In the genomic region with DNA sequence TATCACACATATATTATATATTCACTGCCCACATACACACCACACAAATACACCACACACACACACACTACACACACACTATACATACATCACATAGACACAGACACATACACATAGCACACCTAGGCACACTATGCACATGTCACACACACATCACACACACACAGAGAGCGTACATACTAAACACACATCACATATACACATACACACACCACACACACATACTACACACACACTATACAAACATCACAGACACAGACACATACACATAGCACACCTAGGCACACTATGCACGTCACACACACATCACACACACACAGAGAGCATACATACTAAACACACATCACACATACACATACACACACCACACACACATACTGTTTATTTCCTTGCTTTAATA, we compare ENCODE assay signal across 22 cellular contexts.
"Had no signal": no experiment of that assay in that cellular context is flagged by ENCODE, and none has a peak within 500 bp of the region (broad histone marks: within the 10 kb centered on the region; RNA-seq: fewer than 3 reads in every experiment).

No MANE protein-coding gene starts in this region.

- H3K4me1 ChIP-seq: Peyer's patch had no signal

- ATAC-seq: activated CD4-positive, alpha-beta T cell treated with anti-CD3 and anti-CD28 coated beads for 36 hours; activated CD4-positive, CD25-positive, alpha-beta regulatory T cell treated with anti-CD3 and anti-CD28 coated beads, Interleukin-2, amount 50 U/mL, for 24 hours; activated CD8-positive, alpha-beta T cell treated with anti-CD3 and anti-CD28 coated beads, Interleukin-2, amount 10 ng/mL, durations not matched to agents 7 days and 5 days; PC-3 had no signal

- H3K27me3 ChIP-seq: ascending aorta, cardiac muscle cell, Peyer's patch, SJSA1 had no signal

- H3K36me3 ChIP-seq: ascending aorta, cardiac muscle cell, Peyer's patch, SJSA1 had no signal

- H3K4me3 ChIP-seq: ascending aorta, cardiac muscle cell, Peyer's patch, SJSA1 had no signal

- H3K9ac ChIP-seq: SK-N-SH had no signal

- H3K4me2 ChIP-seq: SK-N-SH had no signal

- H3K27ac ChIP-seq: ascending aorta, cardiac muscle cell, Peyer's patch, SJSA1 had no signal

- FAIRE-seq: TTC549 had no signal

- DNase-seq: activated CD4-positive, alpha-beta T cell treated with anti-CD3 and anti-CD28 coated beads for 36 hours; activated CD4-positive, alpha-beta T cell treated with anti-CD3 and anti-CD28 coated beads, Interleukin-2, amount 10 ng/mL, durations not matched to agents 7 days and 5 days; activated CD4-positive, alpha-beta T cell treated with anti-CD3 and anti-CD28 coated beads, Interleukin-2, amount 50 U/mL, for 48 hours; activated CD8-positive, alpha-beta T cell treated with anti-CD3 and anti-CD28 coated beads, Interleukin-2, amount 10 ng/mL, durations not matched to agents 7 days and 5 days; activated gamma-delta T cell; activated naive CD4-positive, alpha-beta T cell treated with Interleukin-2 at 50 U/mL for 16 hours; activated naive CD8-positive, alpha-beta T cell treated with anti-CD3 and anti-CD28 coated beads, Interleukin-2, amount 10 ng/mL, durations not matched to agents 7 days and 5 days; activated T-cell treated with anti-CD3 and anti-CD28 coated beads, Interleukin-2, amount 50 U/mL, for 24 hours; amygdala; NCI-H2029 treated with DMSO at 0.1 percent for 48 hours; NCI-H2171; NCI-H526; NK-92 treated with Interleukin-12 subunit alpha and Interleukin-12 subunit beta, amount 100 ng/mL, for 24 hours; PC-3; Peyer's patch; RPMI8226; SK-N-SH had no signal

- H3K9me3 ChIP-seq: ascending aorta, Peyer's patch, SJSA1, SK-N-SH had no signal
